8 cellular contexts compared by ENCODE assay signal in the genomic region with DNA sequence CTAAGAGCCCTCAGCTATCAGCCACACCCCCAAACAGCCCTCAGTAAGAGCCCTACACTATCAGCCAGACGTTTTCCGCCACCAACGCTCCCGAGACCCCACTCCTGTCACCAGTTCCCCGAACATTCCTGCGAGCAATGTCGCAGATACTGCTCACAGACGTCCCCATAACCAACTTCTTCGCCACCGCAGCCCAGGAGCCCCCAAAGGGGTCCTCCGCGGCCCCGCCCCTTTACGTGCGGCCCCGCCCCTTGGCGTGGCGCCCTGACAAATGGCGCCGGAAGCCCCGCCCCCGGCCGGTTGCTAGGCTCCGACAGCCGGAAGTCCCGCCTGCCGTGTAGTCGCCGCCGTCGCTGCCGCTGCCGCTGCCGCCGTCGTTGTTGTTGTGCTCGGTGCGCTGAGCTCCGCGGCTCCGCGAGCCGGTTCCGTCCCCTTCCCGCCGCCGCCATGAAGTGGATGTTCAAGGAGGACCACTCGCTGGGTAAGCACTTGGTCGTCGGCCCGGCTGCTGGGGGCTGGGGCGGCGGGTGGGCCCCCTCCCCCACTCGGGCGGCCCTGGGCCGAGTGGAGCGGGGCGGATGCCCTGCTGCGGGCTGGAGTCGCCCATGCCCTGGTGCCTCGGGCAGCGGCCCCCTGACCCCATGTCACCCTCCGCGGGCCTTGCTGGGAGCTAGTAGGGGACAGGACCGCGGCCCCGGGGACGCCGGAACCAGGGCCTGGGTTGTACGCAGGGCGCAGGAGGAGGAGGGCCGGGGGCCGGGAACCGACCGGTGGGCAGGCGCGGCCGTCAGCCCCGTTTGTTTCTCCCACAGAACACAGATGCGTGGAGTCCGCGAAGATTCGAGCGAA. TPM values are rescaled to one million over a fixed set of nuclear protein-coding genes. Genes with fewer than 3 reads are reported as not detected.
DNase-seq lines count a peak whose midpoint lies in the region; ATAC-seq, FAIRE-seq and TF ChIP-seq lines count a peak whose summit lies in the region.

A gene with protein sequence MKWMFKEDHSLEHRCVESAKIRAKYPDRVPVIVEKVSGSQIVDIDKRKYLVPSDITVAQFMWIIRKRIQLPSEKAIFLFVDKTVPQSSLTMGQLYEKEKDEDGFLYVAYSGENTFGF (plus strand): TSS at position 340 of the 849 bp plus-strand sequence. CDS start 108 bp downstream, at position 448.

- 0 to 1% (median 0%) methylated on average over 78 to 84 of the region's 84 CpGs for WGBS in adipose tissue, 3 donors
- 1% methylated on average over 40 of the region's 84 CpGs; no CpG with 5 or more reads in 1 of the 2 donors for WGBS in transverse colon (ENCODE audit: low coverage in 1 of 2), 2 donors

- intact Hi-C loops in cardiac septum (cut with DNase I) (loop anchor here (5.0 kb wide), 2 partner anchors 49 to 56 kb away; a partner anchor contains a TSS), posterior cingulate gyrus (cut with DNase I) (loop anchor here (5.0 kb wide), 1 partner anchor 196 kb away; no protein-coding TSS in a partner anchor), transverse colon (cut with DNase I; ENCODE audit: low total_unique reads) (loop anchor here (2.0 kb wide), 1 partner anchor 57 kb away; a partner anchor contains a TSS)

- TF ChIP-seq POLR2A in GM12892 (IDR thresholded peaks at IDR 0.05; ENCODE audit: low read depth, low read length) (peak; percentile 48; the same call in 1 of the 2 replicates), transverse colon (IDR thresholded peaks at IDR 0.05) (peak; percentile 85)

- ATAC-seq in HG02759 (IDR thresholded peaks at IDR 0.05; ENCODE audit: unreplicated experiment): peak; percentile 77

- H3K9me3 ChIP-seq in transverse colon: no peaks in the 10 kb centered on the region

- peak; percentile 79 for FAIRE-seq in GM12892 (lab: Jason Lieb, UNC)

- in situ Hi-C loops in transverse colon (cut with MboI; ENCODE audit: low pct_ligation_motif_present in 1 of 4, low pct_unique_long_range_greater_than_20kb in 1 of 4, low sequenced_read_pairs in 3 of 4): no loop called here

- TF ChIP-seq CTCF in transverse colon (IDR thresholded peaks at IDR 0.05): no peak

- peaks cover 12 to 53% (median 23%) of the 10 kb centered on the region in 4 donors for H3K4me1 ChIP-seq in transverse colon

- no peak for TF ChIP-seq EP300 in transverse colon (IDR thresholded peaks at IDR 0.05; ENCODE audit: low read depth)

- DNase-seq in GM12892 (ENCODE audit: insufficient read length) (peak; percentile 74), NCI-H128 (lab: John Stamatoyannopoulos, UW; ENCODE audit: unreplicated experiment) (peak; percentile 48), T-helper 1 cell (peak; percentile 83 to 91 (median 87)), cardiac septum (ENCODE audit: low spot score) (peak; percentile 95), posterior cingulate gyrus (peak; percentile 75 to 98 (median 85)), transverse colon (peak; percentile 90)

- no peaks in the 10 kb centered on the region for H3K27me3 ChIP-seq in transverse colon

- H3K4me3 ChIP-seq in transverse colon: peak within 1 kb of the TSS; percentile 81 to 92 (median 84)

- H3K27ac ChIP-seq in adipose tissue (ENCODE audit: low read depth, low read length) (no peak within 1 kb of the TSS), transverse colon (peak within 1 kb of the TSS; percentile 78 to 87 (median 85))

- H3K36me3 ChIP-seq in transverse colon: peaks cover 0 to 27% (median 11%) of the 10 kb centered on the region in 4 donors

RNA-seq across cellular contexts. Expression of the gene that starts here (rescaled TPM):
- polyA plus RNA-seq in GM12892 (2012; ENCODE audit: missing spikeins): 170 TPM
- polyA plus RNA-seq in adipose tissue: 100 to 1,000 TPM in 2 of 3 donors, 10 to 100 TPM in 1; 59.4 to 219 (median 124) TPM
- total RNA-seq in cardiac septum (233 TPM), transverse colon (100 to 1,000 TPM in 1 of 4 donors, 10 to 100 TPM in 3; 40.0 to 128 (median 81.3) TPM)
